32 cellular contexts compared by ENCODE assay signal in genomic region chr2:126877861-126878565, GRCh38. TPM values are rescaled to one million over a fixed set of nuclear protein-coding genes. Genes with fewer than 3 reads are reported as not detected.
"Had no signal": no experiment of that assay in that cellular context is flagged by ENCODE, and none has a peak within 500 bp of the region (broad histone marks: within the 10 kb centered on the region; RNA-seq: fewer than 3 reads in every experiment).

No MANE protein-coding gene starts in this region.

- H3K36me3 Mint-ChIP-seq: memory B cell, natural killer cell had no signal

- H3K27ac Mint-ChIP-seq: activated CD4-positive, alpha-beta T cell treated with anti-CD3 and anti-CD28 coated beads for 36 hours; activated CD8-positive, alpha-beta T cell treated with anti-CD3 and anti-CD28 coated beads, Interleukin-2, amount 10 ng/mL, durations not matched to agents 7 days and 5 days; activated T-helper 17 cell treated with anti-CD3 and anti-CD28 coated beads, Interleukin-2, amount 50 U/mL, for 72 hours; dendritic cell treated with granulocyte-macrophage colony-stimulating factor and Interleukin-4, amounts not matched to agents 40 ng/mL and 50 ng/mL, for 4 days; memory B cell; natural killer cell; progenitor cell of endocrine pancreas had no signal

- H3K36me3 ChIP-seq: gastrocnemius medialis, right lobe of liver, thoracic aorta, uterus had no signal

- H3K27me3 Mint-ChIP-seq: activated CD4-positive, alpha-beta T cell treated with anti-CD3 and anti-CD28 coated beads for 36 hours; activated T-helper 17 cell treated with anti-CD3 and anti-CD28 coated beads, Interleukin-2, amount 50 U/mL, for 72 hours; dendritic cell treated with granulocyte-macrophage colony-stimulating factor and Interleukin-4, amounts not matched to agents 40 ng/mL and 50 ng/mL, for 4 days; memory B cell had no signal

- H3K4me3 ChIP-seq: gastrocnemius medialis, right lobe of liver, skin epidermis, thoracic aorta, uterus had no signal

- DNase-seq: activated CD4-positive, alpha-beta T cell treated with anti-CD3 and anti-CD28 coated beads for 36 hours; activated CD4-positive, CD25-positive, alpha-beta regulatory T cell; activated CD8-positive, alpha-beta T cell treated with anti-CD3 and anti-CD28 coated beads, Interleukin-2, amount 10 ng/mL, durations not matched to agents 7 days and 5 days; activated gamma-delta T cell treated with Interleukin-2 at 50 U/mL for 16 hours; activated naive CD4-positive, alpha-beta T cell treated with anti-CD3 and anti-CD28 coated beads, Interleukin-2, amount 50 U/mL, for 16 hours; activated T-cell treated with anti-CD3 and anti-CD28 coated beads, Interleukin-2, amount 50 U/mL, for 4 hours; amniotic stem cell; central memory CD4-positive, alpha-beta T cell; effector CD8-positive, alpha-beta T cell; erythroblast; gastrocnemius medialis; glutamatergic neuron; left cardiac atrium; natural killer cell; stimulated activated CD4-positive, alpha-beta T cell treated with anti-CD3 and anti-CD28 coated beads, Interleukin-12 subunit alpha, Interleukin-12 subunit beta, amount 100 ng/mL, for 4 hours; stimulated activated CD4-positive, alpha-beta T cell treated with anti-CD3 and anti-CD28 coated beads, Interleukin-4, amount 100 ng/mL, for 1 hour; stimulated activated naive CD8-positive, alpha-beta T cell treated with anti-CD3 and anti-CD28 coated beads, Interleukin-15, Interleukin-2, amounts not matched to agents 100 U/mL and 50 U/mL, for 24 hours; trophoblast cell; uterus had no signal

- H3K4me1 ChIP-seq: gastrocnemius medialis, right lobe of liver, uterus had no signal

- H3K4me1 Mint-ChIP-seq: activated CD4-positive, alpha-beta T cell treated with anti-CD3 and anti-CD28 coated beads for 36 hours; activated T-helper 17 cell treated with anti-CD3 and anti-CD28 coated beads, Interleukin-2, amount 50 U/mL, for 72 hours; memory B cell; natural killer cell had no signal

- H3K27me3 ChIP-seq: gastrocnemius medialis, right lobe of liver, uterus had no signal

- H3K27ac ChIP-seq: gastrocnemius medialis, right lobe of liver, skin epidermis, thoracic aorta, uterus had no signal

- H3K4me3 Mint-ChIP-seq: activated CD4-positive, alpha-beta T cell treated with anti-CD3 and anti-CD28 coated beads for 36 hours; activated CD8-positive, alpha-beta T cell treated with anti-CD3 and anti-CD28 coated beads, Interleukin-2, amount 10 ng/mL, durations not matched to agents 7 days and 5 days; activated T-cell treated with anti-CD3 and anti-CD28 coated beads, Interleukin-2, amount 50 U/mL, for 4 hours; activated T-helper 17 cell treated with anti-CD3 and anti-CD28 coated beads, Interleukin-2, amount 50 U/mL, for 72 hours; dendritic cell treated with granulocyte-macrophage colony-stimulating factor and Interleukin-4, amounts not matched to agents 40 ng/mL and 50 ng/mL, for 4 days; memory B cell; natural killer cell had no signal

- H3K9me3 ChIP-seq: right lobe of liver, thoracic aorta, uterus had no signal

RNA-seq across cellular contexts. Expression of gene TEX51, which starts 20.7 kb away (rescaled TPM):
- total RNA-seq: activated CD4-positive, alpha-beta T cell treated with anti-CD3 and anti-CD28 coated beads for 36 hours; activated CD8-positive, alpha-beta T cell treated with anti-CD3 and anti-CD28 coated beads, Interleukin-2, amount 10 ng/mL, durations not matched to agents 7 days and 5 days; activated T-cell treated with anti-CD3 and anti-CD28 coated beads, Interleukin-2, amount 50 U/mL, for 4 hours; activated T-helper 17 cell treated with anti-CD3 and anti-CD28 coated beads, Interleukin-2, amount 50 U/mL, for 72 hours; gastrocnemius medialis; left cardiac atrium; liver; mononuclear cell; natural killer cell; osteocyte; progenitor cell of endocrine pancreas; renal cortical epithelial cell; T-helper 1 cell treated with Interleukin-12 subunit alpha and Interleukin-12 subunit beta and Interleukin-4 antibody, amounts not matched to agents 30 ng/mL and 1 ng/mL, for 36 hours; thoracic aorta; uterus had no signal
- polyA plus RNA-seq: keratinocyte, liver had no signal
